ENCODE assay signal across 9 cellular contexts in genomic region chr17:62062936-62063335, GRCh38. TPM values are rescaled to one million over a fixed set of nuclear protein-coding genes. Genes with fewer than 3 reads are reported as not detected.
DNase-seq lines count a peak whose midpoint lies in the region; ATAC-seq and TF ChIP-seq lines count a peak whose summit lies in the region.
"Had no signal": no experiment of that assay in that cellular context is flagged by ENCODE, and none has a peak within 500 bp of the region (broad histone marks: within the 10 kb centered on the region; RNA-seq: fewer than 3 reads in every experiment).

No MANE protein-coding gene starts in this region.

- TF ChIP-seq CTCF in WI38 (IDR thresholded peaks at IDR 0.05; ENCODE audit: low read depth, low read length) (no peak), fibroblast of the aortic adventitia (IDR thresholded peaks at IDR 0.05; ENCODE audit: insufficient read depth, low read length) (no peak)

- peaks cover 24% of the 10 kb centered on the region for H3K36me3 ChIP-seq in HAP-1 (replicated peaks)
- peaks cover 0 to 10% (median 0%) of the 10 kb centered on the region in 3 donors for H3K36me3 ChIP-seq in skeletal muscle tissue (ENCODE audit: control insufficient read depth in 3 of 3, insufficient read depth in 3 of 3, low read length in 3 of 3)

- H3K4me3 ChIP-seq in HAP-1 = peak overlapping the region; percentile 98
- H3K4me3 ChIP-seq in WI38 (ENCODE audit: low read depth, low read length) = peak overlapping the region; percentile 98
- peak overlapping the region; percentile 98 for H3K4me3 ChIP-seq in fibroblast of the aortic adventitia (ENCODE audit: low read depth, low read length)
- H3K4me3 ChIP-seq in skeletal muscle tissue (ENCODE audit: low read length in 3 of 3) = peak overlapping the region; percentile 80 to 99 (median 94)

- no peak for ATAC-seq in GM21390 (IDR thresholded peaks at IDR 0.05; ENCODE audit: unreplicated experiment)

- peak overlapping the region; percentile 93 for H3K27ac ChIP-seq in skeletal muscle tissue (ENCODE audit: low read depth, low read length)

- DNase-seq in HAP-1 (ENCODE audit: low spot score in 2 of 2) = no peak
- no peak for DNase-seq in fibroblast of the aortic adventitia (ENCODE audit: low read depth)
- DNase-seq in T-helper 9 cell = no peak
- DNase-seq in NCI-H1092 treated with DMSO at 0.1 percent for 48 hours (lab: John Stamatoyannopoulos, UW) = no peak
- DNase-seq: activated CD4-positive, alpha-beta T cell treated with anti-CD3 and anti-CD28 coated beads for 48 hours; KG1 had no signal

- H3K27me3 ChIP-seq in HAP-1 (ENCODE audit: low read depth) (no peaks in the 10 kb centered on the region), skeletal muscle tissue (ENCODE audit: control insufficient read depth in 3 of 3, insufficient read depth in 3 of 3, low read length in 3 of 3) (no peaks in the 10 kb centered on the region)

- H3K4me1 ChIP-seq in HAP-1 = peaks cover 16% of the 10 kb centered on the region
- H3K4me1 ChIP-seq in skeletal muscle tissue (ENCODE audit: control insufficient read depth in 3 of 3, insufficient read depth in 3 of 3, low read length in 3 of 3) = peaks cover 10 to 42% (median 31%) of the 10 kb centered on the region in 3 donors

- H3K9me3 ChIP-seq in HAP-1 (no peaks in the 10 kb centered on the region), skeletal muscle tissue (ENCODE audit: control insufficient read depth in 3 of 3, low read length in 3 of 3) (no peaks in the 10 kb centered on the region)

- in situ Hi-C loops in HAP-1 (cut with MboI; ENCODE audit: low sequenced_read_pairs) = no loop called here

- H3K9ac ChIP-seq in skeletal muscle tissue (ENCODE audit: low read depth in 1 of 3, low read length in 3 of 3) = peak overlapping the region; percentile 52 to 97 (median 89)

RNA-seq across cellular contexts. Expression of gene MED13, which starts 2.1 kb away (rescaled TPM):
- total RNA-seq in fibroblast of the aortic adventitia (ENCODE audit: low replicate concordance) = 31.0 and 68.1 TPM in 2 replicates
- 69.4 TPM for total RNA-seq in skeletal muscle tissue
